Comparison of ENCODE assay signal across 1 cellular context in genomic region chr10:21505711-21506278, GRCh38.
A peak's percentile ranks its signal among the peaks of the same experiment; 100 is the strongest.
TF ChIP-seq lines count a peak whose summit lies in the region.

No MANE protein-coding gene starts in this region.

TF ChIP-seq in HepG2, 621 proteins besides CTCF, POLR2A, EP300 and RAD21 (continued from another document and continues in another):
- no peak for TF ChIP-seq ZNF318 (CRISPR knock-in tag; IDR thresholded peaks at IDR 0.05)
- TF ChIP-seq HMGXB3 (CRISPR knock-in tag; IDR thresholded peaks at IDR 0.05; ENCODE audit: borderline replicate concordance), result peak; percentile 92; the same call in 1 of the 2 replicates
- TF ChIP-seq ZNF788 (CRISPR knock-in tag; IDR thresholded peaks at IDR 0.05; ENCODE audit: borderline replicate concordance), result peak; percentile 90
- TF ChIP-seq ZNF33B (CRISPR knock-in tag; IDR thresholded peaks at IDR 0.05), result 0 out of 2 replicates have a peak, but pooled peaks have one; percentile 47
- peak; percentile 66; the same call in 1 of the 2 replicates for TF ChIP-seq JUN (CRISPR knock-in tag; IDR thresholded peaks at IDR 0.05)
- peak; percentile 63; the same call in 1 of the 2 replicates for TF ChIP-seq ZNF230 (CRISPR knock-in tag; IDR thresholded peaks at IDR 0.05)
- TF ChIP-seq ZNF619 (CRISPR knock-in tag; IDR thresholded peaks at IDR 0.05), result peak; percentile 30; the same call in 1 of the 2 replicates
- TF ChIP-seq TCF7L2 (IDR thresholded peaks at IDR 0.05; ENCODE audit: low read depth, low read length), result no peak
- TF ChIP-seq ZBTB38 (CRISPR knock-in tag; IDR thresholded peaks at IDR 0.05), result 0 out of 2 replicates have a peak, but pooled peaks have one; percentile 42
- peak; percentile 67; the same call in 1 of the 2 replicates for TF ChIP-seq ZNF770 (CRISPR knock-in tag; IDR thresholded peaks at IDR 0.05)
- peak; percentile 80; the same call in 1 of the 2 replicates for TF ChIP-seq ZNF12 (CRISPR knock-in tag; IDR thresholded peaks at IDR 0.05)
- TF ChIP-seq HDAC1 (CRISPR knock-in tag; IDR thresholded peaks at IDR 0.05), result peak; percentile 100
- no peak for TF ChIP-seq ZFP41 (CRISPR knock-in tag; IDR thresholded peaks at IDR 0.05; ENCODE audit: borderline replicate concordance)
- peak; percentile 84 for TF ChIP-seq SOX13 (IDR thresholded peaks at IDR 0.05)
- TF ChIP-seq SOX13 (CRISPR knock-in tag; conservative IDR thresholded peaks at IDR 0.05 in 1 of 2, IDR thresholded peaks at IDR 0.05 in 1 of 2), result peak in 1 of 2 experiments; percentile 92; a peak in 2 of 4 replicates
- no peak for TF ChIP-seq AKNA (CRISPR knock-in tag; IDR thresholded peaks at IDR 0.05; ENCODE audit: borderline replicate concordance)
- TF ChIP-seq SPEN (CRISPR knock-in tag; IDR thresholded peaks at IDR 0.05; ENCODE audit: low read depth), result peak; percentile 75; the same call in 1 of the 2 replicates
- TF ChIP-seq SMARCE1 (IDR thresholded peaks at IDR 0.05; ENCODE audit: borderline replicate concordance), result no peak
- peak; percentile 76 to 80; a peak in 3 of 4 replicates for TF ChIP-seq HMGXB4 (CRISPR knock-in tag; IDR thresholded peaks at IDR 0.05; ENCODE audit: borderline replicate concordance in 1 of 2, low read depth in 1 of 2)
- peak; percentile 90 for TF ChIP-seq ZNF430 (CRISPR knock-in tag; IDR thresholded peaks at IDR 0.05)
- TF ChIP-seq ZNF350 (CRISPR knock-in tag; IDR thresholded peaks at IDR 0.05; ENCODE audit: borderline replicate concordance, low read depth), result peak; percentile 87
- TF ChIP-seq ZNF883 (CRISPR knock-in tag; IDR thresholded peaks at IDR 0.05; ENCODE audit: not compliant biosample characterization), result no peak
- TF ChIP-seq MYNN (CRISPR knock-in tag; IDR thresholded peaks at IDR 0.05; ENCODE audit: low read depth), result no peak; the same call in 1 of the 2 replicates
- TF ChIP-seq HNF4G (IDR thresholded peaks at IDR 0.05; ENCODE audit: borderline replicate concordance, low read depth, low read length), result peak; percentile 100
- TF ChIP-seq HNF4G (CRISPR knock-in tag; IDR thresholded peaks at IDR 0.05; ENCODE audit: borderline replicate concordance, low read depth), result peak; percentile 99
- TF ChIP-seq ZBTB26 (CRISPR knock-in tag; IDR thresholded peaks at IDR 0.05; ENCODE audit: borderline replicate concordance), result peak; percentile 99
- TF ChIP-seq U2AF1 (optimal IDR thresholded peaks at IDR 0.05; ENCODE audit: low read depth, low read length), result no peak
- no peak for TF ChIP-seq KDM1A (CRISPR knock-in tag; IDR thresholded peaks at IDR 0.05)
- TF ChIP-seq HNRNPL (IDR thresholded peaks at IDR 0.05; ENCODE audit: low read depth, low read length), result no peak
- no peak for TF ChIP-seq MAFF (IDR thresholded peaks at IDR 0.05; ENCODE audit: low read depth, low read length)
- peak; percentile 96 for TF ChIP-seq ZNF205 (CRISPR knock-in tag; IDR thresholded peaks at IDR 0.05)
- TF ChIP-seq ZNF782 (CRISPR knock-in tag; IDR thresholded peaks at IDR 0.05; ENCODE audit: borderline replicate concordance), result peak; percentile 63; the same call in 1 of the 2 replicates
